20 cellular contexts compared by ENCODE assay signal in the genomic region with DNA sequence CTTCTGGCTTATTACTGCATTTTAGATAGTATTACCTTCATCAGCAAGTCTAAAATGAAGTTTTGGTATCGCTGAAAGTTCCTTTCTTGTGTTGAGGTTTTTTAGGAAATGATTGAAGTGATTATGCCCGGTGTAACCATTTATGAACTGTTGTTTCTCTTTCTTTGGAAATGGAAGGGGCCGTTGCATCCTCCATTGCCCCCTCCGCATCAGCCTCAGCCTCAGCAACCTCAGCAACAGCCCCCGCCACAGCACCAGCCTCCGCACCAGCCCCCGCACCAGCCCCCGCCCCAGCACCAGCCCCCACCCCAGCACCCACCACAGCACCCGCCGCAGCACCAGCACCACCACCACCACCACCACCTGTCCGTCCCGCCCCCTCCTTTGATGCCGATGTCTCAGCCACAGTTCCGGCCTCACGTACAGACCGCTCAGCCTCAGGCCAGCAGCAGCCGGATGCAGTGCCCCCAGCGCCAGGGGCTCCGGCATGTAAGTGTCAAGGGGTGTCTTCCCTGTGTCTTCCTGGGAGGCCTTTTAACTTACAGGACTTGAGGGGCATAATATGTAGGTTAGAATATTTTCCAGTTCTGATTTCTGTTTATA.
DNase-seq lines count a peak whose midpoint lies in the region; ATAC-seq lines count a peak whose summit lies in the region.
"Had no signal": no experiment of that assay in that cellular context is flagged by ENCODE, and none has a peak within 500 bp of the region (broad histone marks: within the 10 kb centered on the region; RNA-seq: fewer than 3 reads in every experiment).

No MANE protein-coding gene starts in this region.

- no peaks in the 10 kb centered on the region for H3K27me3 Mint-ChIP-seq in activated naive CD4-positive, alpha-beta T cell treated with anti-CD3 and anti-CD28 coated beads, Interleukin-2, amount 50 U/mL, for 24 hours
- H3K27me3 Mint-ChIP-seq in activated CD4-positive, alpha-beta memory T cell treated with anti-CD3 and anti-CD28 coated beads for 36 hours: no peaks in the 10 kb centered on the region
- H3K27me3 Mint-ChIP-seq in activated naive CD8-positive, alpha-beta T cell treated with anti-CD3 and anti-CD28 coated beads, Interleukin-2, amount 50 U/mL, for 24 hours: no peaks in the 10 kb centered on the region
- no peaks in the 10 kb centered on the region for H3K27me3 Mint-ChIP-seq in stimulated activated naive CD8-positive, alpha-beta T cell treated with anti-CD3 and anti-CD28 coated beads, Interleukin-15, amount 100 ng/mL, for 72 hours
- H3K27me3 Mint-ChIP-seq: stimulated activated memory B cell treated with anti-CD40 and anti-IgM and Interleukin-4, amounts not matched to agents 10 μg/mL and 1 μg/mL and 100 μg/mL, for 72 hours had no signal

- peak; percentile 43 for ATAC-seq in activated naive CD8-positive, alpha-beta T cell treated with anti-CD3 and anti-CD28 coated beads, Interleukin-2, amount 50 U/mL, for 24 hours
- ATAC-seq in stimulated activated naive CD8-positive, alpha-beta T cell treated with anti-CD3 and anti-CD28 coated beads, Interleukin-15, amount 100 ng/mL, for 72 hours: peak; percentile 69
- no peak for ATAC-seq in HG03432 (IDR thresholded peaks at IDR 0.05; ENCODE audit: unreplicated experiment)
- no peak for ATAC-seq in left lobe of liver
- ATAC-seq: heart right ventricle; stimulated activated memory B cell treated with anti-CD40 and anti-IgM and Interleukin-4, amounts not matched to agents 10 μg/mL and 1 μg/mL and 100 μg/mL, for 72 hours had no signal

- H3K27ac Mint-ChIP-seq in activated naive CD4-positive, alpha-beta T cell treated with anti-CD3 and anti-CD28 coated beads, Interleukin-2, amount 50 U/mL, for 24 hours: peak overlapping the region; percentile 55
- H3K27ac Mint-ChIP-seq in activated CD4-positive, alpha-beta memory T cell treated with anti-CD3 and anti-CD28 coated beads for 36 hours: peak overlapping the region; percentile 13
- peak overlapping the region; percentile 83 for H3K27ac Mint-ChIP-seq in activated naive CD8-positive, alpha-beta T cell treated with anti-CD3 and anti-CD28 coated beads, Interleukin-2, amount 50 U/mL, for 24 hours
- peak overlapping the region; percentile 46 to 55 for H3K27ac Mint-ChIP-seq in stimulated activated naive CD8-positive, alpha-beta T cell treated with anti-CD3 and anti-CD28 coated beads, Interleukin-15, amount 100 ng/mL, for 72 hours
- H3K27ac Mint-ChIP-seq: HFFc6 had no signal

- H3K4me1 Mint-ChIP-seq in activated naive CD4-positive, alpha-beta T cell treated with anti-CD3 and anti-CD28 coated beads, Interleukin-2, amount 50 U/mL, for 24 hours: peaks cover 58% of the 10 kb centered on the region
- peaks cover 44% of the 10 kb centered on the region for H3K4me1 Mint-ChIP-seq in activated CD4-positive, alpha-beta memory T cell treated with anti-CD3 and anti-CD28 coated beads for 36 hours (ENCODE audit: low read depth)
- H3K4me1 Mint-ChIP-seq in activated naive CD8-positive, alpha-beta T cell treated with anti-CD3 and anti-CD28 coated beads, Interleukin-2, amount 50 U/mL, for 24 hours: peaks cover 58% of the 10 kb centered on the region
- peaks cover 67% of the 10 kb centered on the region for H3K4me1 Mint-ChIP-seq in stimulated activated naive CD8-positive, alpha-beta T cell treated with anti-CD3 and anti-CD28 coated beads, Interleukin-15, amount 100 ng/mL, for 72 hours

- CTCF ChIA-PET in activated CD4-positive, alpha-beta memory T cell treated with anti-CD3 and anti-CD28 coated beads for 36 hours (lab: Charles Lee): interaction anchor here (0.6 to 6.1 kb wide), 5 partner anchors 8 to 812 kb away, joined by 3 to 58 read pairs (median 4); no protein-coding TSS in a partner anchor

- no peaks in the 10 kb centered on the region for H3K9me3 Mint-ChIP-seq in activated naive CD4-positive, alpha-beta T cell treated with anti-CD3 and anti-CD28 coated beads, Interleukin-2, amount 50 U/mL, for 24 hours
- no peaks in the 10 kb centered on the region for H3K9me3 Mint-ChIP-seq in activated CD4-positive, alpha-beta memory T cell treated with anti-CD3 and anti-CD28 coated beads for 36 hours
- no peaks in the 10 kb centered on the region for H3K9me3 Mint-ChIP-seq in activated naive CD8-positive, alpha-beta T cell treated with anti-CD3 and anti-CD28 coated beads, Interleukin-2, amount 50 U/mL, for 24 hours
- no peaks in the 10 kb centered on the region for H3K9me3 Mint-ChIP-seq in stimulated activated naive CD8-positive, alpha-beta T cell treated with anti-CD3 and anti-CD28 coated beads, Interleukin-15, amount 100 ng/mL, for 72 hours
- H3K9me3 Mint-ChIP-seq: brain; HFFc6; immature natural killer cell; stimulated activated memory B cell treated with anti-CD40 and anti-IgM and Interleukin-4, amounts not matched to agents 10 μg/mL and 1 μg/mL and 100 μg/mL, for 72 hours had no signal

- intact Hi-C loops in activated CD4-positive, alpha-beta memory T cell treated with anti-CD3 and anti-CD28 coated beads for 36 hours (cut with micrococcal nuclease): loop anchor here (2.0 to 10.0 kb wide), 2 partner anchors 95 to 265 kb away; a partner anchor contains a TSS

- POLR2A ChIA-PET in activated CD4-positive, alpha-beta memory T cell treated with anti-CD3 and anti-CD28 coated beads for 36 hours (lab: Charles Lee): no interaction called here

- H3K4me3 Mint-ChIP-seq in activated naive CD4-positive, alpha-beta T cell treated with anti-CD3 and anti-CD28 coated beads, Interleukin-2, amount 50 U/mL, for 24 hours: no peak overlapping the region
- H3K4me3 Mint-ChIP-seq in activated CD4-positive, alpha-beta memory T cell treated with anti-CD3 and anti-CD28 coated beads for 36 hours: no peak overlapping the region
- peak overlapping the region; percentile 24 for H3K4me3 Mint-ChIP-seq in activated naive CD8-positive, alpha-beta T cell treated with anti-CD3 and anti-CD28 coated beads, Interleukin-2, amount 50 U/mL, for 24 hours
- H3K4me3 Mint-ChIP-seq in stimulated activated naive CD8-positive, alpha-beta T cell treated with anti-CD3 and anti-CD28 coated beads, Interleukin-15, amount 100 ng/mL, for 72 hours: peak overlapping the region; percentile 59 to 68
- H3K4me3 Mint-ChIP-seq: brain; HFFc6; stimulated activated memory B cell treated with anti-CD40 and anti-IgM and Interleukin-4, amounts not matched to agents 10 μg/mL and 1 μg/mL and 100 μg/mL, for 72 hours had no signal

- peaks cover 12% of the 10 kb centered on the region for H3K36me3 Mint-ChIP-seq in activated naive CD4-positive, alpha-beta T cell treated with anti-CD3 and anti-CD28 coated beads, Interleukin-2, amount 50 U/mL, for 24 hours
- peaks cover 42% of the 10 kb centered on the region for H3K36me3 Mint-ChIP-seq in activated CD4-positive, alpha-beta memory T cell treated with anti-CD3 and anti-CD28 coated beads for 36 hours
- peaks cover 62% of the 10 kb centered on the region for H3K36me3 Mint-ChIP-seq in activated naive CD8-positive, alpha-beta T cell treated with anti-CD3 and anti-CD28 coated beads, Interleukin-2, amount 50 U/mL, for 24 hours (ENCODE audit: low read depth)

- DNase-seq in activated naive CD4-positive, alpha-beta T cell treated with Interleukin-2 at 50 U/mL for 16 hours: no peak
- no peak for DNase-seq in activated CD4-positive, alpha-beta memory T cell treated with anti-CD3 and anti-CD28 coated beads for 36 hours
- peak; percentile 57 for DNase-seq in activated naive CD8-positive, alpha-beta T cell treated with anti-CD3 and anti-CD28 coated beads, Interleukin-2, amount 50 U/mL, for 24 hours
- peak; percentile 11 to 37 for DNase-seq in stimulated activated naive CD8-positive, alpha-beta T cell treated with anti-CD3 and anti-CD28 coated beads, Interleukin-15, amount 100 ng/mL, for 72 hours
- no peak for DNase-seq in D341Med (ENCODE audit: low spot score)
- DNase-seq in left lobe of liver (ENCODE audit: low spot score): no peak
- DNase-seq: activated effector memory CD4-positive, alpha-beta T cell treated with Interleukin-2 at 50 U/mL for 16 hours; cortex of kidney; DMS79; heart right ventricle; HFFc6; immature natural killer cell; NK-92 treated with Interleukin-12 subunit alpha and Interleukin-12 subunit beta, amount 100 ng/mL, for 24 hours; occipital lobe; RPMI8226; SK-N-SH had no signal

Comparison
In these comparisons a context has a peak if more than half of its experiments do, and no peak if none do; other contexts are left out.
1. H3K27ac Mint-ChIP-seq: peak in every context shown above with its lines; median percentile 83 in activated naive CD8-positive, alpha-beta T cell treated with anti-CD3 and anti-CD28 coated beads, Interleukin-2, amount 50 U/mL, for 24 hours; 55 in activated naive CD4-positive, alpha-beta T cell treated with anti-CD3 and anti-CD28 coated beads, Interleukin-2, amount 50 U/mL, for 24 hours; 50 in stimulated activated naive CD8-positive, alpha-beta T cell treated with anti-CD3 and anti-CD28 coated beads, Interleukin-15, amount 100 ng/mL, for 72 hours; 13 in activated CD4-positive, alpha-beta memory T cell treated with anti-CD3 and anti-CD28 coated beads for 36 hours.
2. H3K4me3 Mint-ChIP-seq: peak in activated naive CD8-positive, alpha-beta T cell treated with anti-CD3 and anti-CD28 coated beads, Interleukin-2, amount 50 U/mL, for 24 hours (single experiment) and stimulated activated naive CD8-positive, alpha-beta T cell treated with anti-CD3 and anti-CD28 coated beads, Interleukin-15, amount 100 ng/mL, for 72 hours (2 of 2); none in activated naive CD4-positive, alpha-beta T cell treated with anti-CD3 and anti-CD28 coated beads, Interleukin-2, amount 50 U/mL, for 24 hours (single experiment) and activated CD4-positive, alpha-beta memory T cell treated with anti-CD3 and anti-CD28 coated beads for 36 hours (single experiment).
3. DNase-seq: peak in activated naive CD8-positive, alpha-beta T cell treated with anti-CD3 and anti-CD28 coated beads, Interleukin-2, amount 50 U/mL, for 24 hours (single experiment) and stimulated activated naive CD8-positive, alpha-beta T cell treated with anti-CD3 and anti-CD28 coated beads, Interleukin-15, amount 100 ng/mL, for 72 hours (2 of 2); none in activated naive CD4-positive, alpha-beta T cell treated with Interleukin-2 at 50 U/mL for 16 hours (single experiment), activated CD4-positive, alpha-beta memory T cell treated with anti-CD3 and anti-CD28 coated beads for 36 hours (single experiment), D341Med (single experiment) and left lobe of liver (single experiment).
4. ATAC-seq: peak in activated naive CD8-positive, alpha-beta T cell treated with anti-CD3 and anti-CD28 coated beads, Interleukin-2, amount 50 U/mL, for 24 hours (single experiment) and stimulated activated naive CD8-positive, alpha-beta T cell treated with anti-CD3 and anti-CD28 coated beads, Interleukin-15, amount 100 ng/mL, for 72 hours (single experiment); none in HG03432 (single experiment) and left lobe of liver (single experiment).